ENCODE assay signal across 24 cellular contexts in genomic region chr6:147503587-147503986, GRCh38. TPM values are rescaled to one million over a fixed set of nuclear protein-coding genes. Genes with fewer than 3 reads are reported as not detected.
DNase-seq lines count a peak whose midpoint lies in the region; FAIRE-seq and TF ChIP-seq lines count a peak whose summit lies in the region.
"Had no signal": no experiment of that assay in that cellular context is flagged by ENCODE, and none has a peak within 500 bp of the region (broad histone marks: within the 10 kb centered on the region; RNA-seq: fewer than 3 reads in every experiment).

No MANE protein-coding gene starts in this region.

- H3K4me2 ChIP-seq in neural progenitor cell = no peak overlapping the region
- H3K4me2 ChIP-seq: SK-N-SH had no signal

- H3F3A ChIP-seq in neural progenitor cell (ENCODE audit: low read depth) = peaks cover 15% of the 10 kb centered on the region

- peak; percentile 15 for DNase-seq in ELF-1 (ENCODE audit: low read depth, low spot score)
- DNase-seq in NCI-H146 (lab: John Stamatoyannopoulos, UW) = peak; percentile 77
- peak; percentile 53 for DNase-seq in endodermal cell
- DNase-seq in neural progenitor cell (ENCODE audit: low spot score) = peak; percentile 16
- no peak for DNase-seq in HCEC 1CT
- no peak for DNase-seq in urothelium cell line (ENCODE audit: low spot score)
- no peak for DNase-seq in kidney
- DNase-seq: C1 segment of cervical spinal cord; CD4-positive, alpha-beta memory T cell; COR-L47; DMS53; NCI-H1048; NCI-H1417; NCI-H187; NCI-H2081 treated with DMSO at 0.1 percent for 48 hours; NCI-H2171; NCI-H345; NCI-H524; NCI-H774; PC-3; SK-N-SH had no signal

- H3K4me1 ChIP-seq in endodermal cell (ENCODE audit: control insufficient read depth, insufficient read depth, low read length) (no peaks in the 10 kb centered on the region), neural progenitor cell (peaks cover 14% of the 10 kb centered on the region), kidney (ENCODE audit: control insufficient read depth in 1 of 2, insufficient read depth in 1 of 2, low read depth in 1 of 2, low read length in 2 of 2) (peaks cover 3 to 7% of the 10 kb centered on the region in 2 donors)

- H3K27ac Mint-ChIP-seq in endodermal cell (no peak overlapping the region), neural progenitor cell (peak overlapping the region; percentile 11)
- H3K27ac Mint-ChIP-seq: CD4-positive, alpha-beta memory T cell had no signal

- H3K79me2 ChIP-seq in neural progenitor cell (ENCODE audit: low read depth) = no peaks in the 10 kb centered on the region

- peaks cover 11% of the 10 kb centered on the region for H3K4me1 Mint-ChIP-seq in endodermal cell
- peaks cover 31% of the 10 kb centered on the region for H3K4me1 Mint-ChIP-seq in neural progenitor cell

- WGBS in endodermal cell (ENCODE audit: insufficient coverage in 1 of 2, insufficient read length in 1 of 2), 2 experiments = 6 to 28% methylated on average over 3 of the region's 3 CpGs

- no peak overlapping the region for H3K9ac ChIP-seq in endodermal cell (ENCODE audit: extremely low read depth, low read length, poor library complexity, severe bottlenecking)
- no peak overlapping the region for H3K9ac ChIP-seq in neural progenitor cell
- no peak overlapping the region for H3K9ac ChIP-seq in kidney (ENCODE audit: low read length in 2 of 2)
- H3K9ac ChIP-seq: SK-N-SH had no signal

- H3K4me3 Mint-ChIP-seq in endodermal cell (no peak overlapping the region), neural progenitor cell (no peak overlapping the region)
- H3K4me3 Mint-ChIP-seq: CD4-positive, alpha-beta memory T cell had no signal

- H4K20me1 ChIP-seq in neural progenitor cell (ENCODE audit: low read depth) = peaks cover 7% of the 10 kb centered on the region

- intact Hi-C loops in kidney (cut with DNase I) = loop anchor here (10.0 kb wide), 1 partner anchor 661 kb away; no protein-coding TSS in a partner anchor

- H3K36me3 Mint-ChIP-seq in endodermal cell (ENCODE audit: low read depth) (peaks cover 6% of the 10 kb centered on the region), neural progenitor cell (no peaks in the 10 kb centered on the region)
- H3K36me3 Mint-ChIP-seq: CD4-positive, alpha-beta memory T cell had no signal

- FAIRE-seq in urothelium cell line (lab: Jason Lieb, UNC) (no peak), kidney (lab: Jason Lieb, UNC) (no peak)
- FAIRE-seq: A204.1, G401.6 had no signal

- peaks cover 13% of the 10 kb centered on the region for H3K9me3 Mint-ChIP-seq in endodermal cell
- peaks cover 5% of the 10 kb centered on the region for H3K9me3 Mint-ChIP-seq in neural progenitor cell

- H3K27me3 ChIP-seq in endodermal cell (ENCODE audit: control insufficient read depth, insufficient read depth, low read length, poor library complexity, severe bottlenecking) = peaks cover 12% of the 10 kb centered on the region
- H3K27me3 ChIP-seq in neural progenitor cell = peaks cover 100% of the 10 kb centered on the region

- H3K27me3 Mint-ChIP-seq in endodermal cell (ENCODE audit: insufficient read depth) (peaks cover 70% of the 10 kb centered on the region), neural progenitor cell (ENCODE audit: insufficient read depth, low read depth) (peaks cover 12% of the 10 kb centered on the region)

- no peak overlapping the region for H2AFZ ChIP-seq in neural progenitor cell (replicated peaks)

- H3K9me3 ChIP-seq in endodermal cell (ENCODE audit: control insufficient read depth, low read length) = peaks cover 27% of the 10 kb centered on the region
- no peaks in the 10 kb centered on the region for H3K9me3 ChIP-seq in neural progenitor cell (ENCODE audit: low read depth)
- H3K9me3 ChIP-seq in kidney (ENCODE audit: control insufficient read depth in 1 of 2, low read length in 2 of 2) = no peaks in the 10 kb centered on the region
- H3K9me3 ChIP-seq: SK-N-SH had no signal

- H3K27ac ChIP-seq in endodermal cell (ENCODE audit: low read depth, low read length) (peak overlapping the region; percentile 64), neural progenitor cell (no peak overlapping the region), kidney (ENCODE audit: low read depth in 2 of 2, low read length in 2 of 2) (no peak overlapping the region)
- H3K27ac ChIP-seq: HL-60 had no signal

- TF ChIP-seq CTCF in endodermal cell (conservative IDR thresholded peaks at IDR 0.05) (no peak), neural progenitor cell (IDR thresholded peaks at IDR 0.05) (no peak), kidney (IDR thresholded peaks at IDR 0.05; ENCODE audit: borderline replicate concordance, extremely low read depth, insufficient read depth) (no peak)

- H3K4me3 ChIP-seq in endodermal cell (ENCODE audit: low read length) (no peak overlapping the region), neural progenitor cell (no peak overlapping the region), kidney (ENCODE audit: low read length in 2 of 2) (no peak overlapping the region)

- H3K36me3 ChIP-seq in endodermal cell (ENCODE audit: control insufficient read depth, insufficient read depth, low read length) = no peaks in the 10 kb centered on the region
- H3K36me3 ChIP-seq in neural progenitor cell = no peaks in the 10 kb centered on the region
- H3K36me3 ChIP-seq in kidney (ENCODE audit: control insufficient read depth in 1 of 2, insufficient read depth in 2 of 2, low read length in 2 of 2) = no peaks in the 10 kb centered on the region

RNA-seq across cellular contexts. Expression of gene SAMD5, which starts 4.9 kb away (rescaled TPM):
- total RNA-seq in endodermal cell (under 1 TPM; 0.69 to 0.99 TPM), neural progenitor cell (ENCODE audit: low replicate concordance) (0.06 and 0.09 TPM in 2 replicates), kidney (9.2 TPM)
- 2.3 TPM for polyA plus RNA-seq in endodermal cell (2013, experiment 1 of 2)
- polyA plus RNA-seq in endodermal cell (2013, experiment 2 of 2) = 2.1 TPM
- polyA plus RNA-seq in kidney (ENCODE audit: insufficient read depth, low read depth, low replicate concordance) = 11.1 TPM
- total RNA-seq: CD4-positive, alpha-beta memory T cell had no signal
- polyA plus RNA-seq: CD4-positive, alpha-beta memory T cell; SK-N-SH had no signal

Comparison
In these comparisons a context has a peak if more than half of its experiments do, and no peak if none do; other contexts are left out.
1. DNase-seq: peak in ELF-1 (single experiment), NCI-H146 (single experiment), endodermal cell (single experiment) and neural progenitor cell (single experiment); none in HCEC 1CT (single experiment), urothelium cell line (single experiment) and kidney (single experiment).